1 cellular context compared by ENCODE assay signal in genomic region chr12:29133680-29134079, GRCh38.
TF ChIP-seq lines count a peak whose summit lies in the region.

No MANE protein-coding gene starts in this region.

TF ChIP-seq in GM12891, 5 proteins besides CTCF, POLR2A, EP300 and RAD21 (continued from another document):
- TF ChIP-seq POLR2AphosphoS5 (IDR thresholded peaks at IDR 0.05; ENCODE audit: low read depth, low read length) (no peak), POU2F2 (IDR thresholded peaks at IDR 0.05; ENCODE audit: low read depth, low read length) (no peak)
